In the genomic region with DNA sequence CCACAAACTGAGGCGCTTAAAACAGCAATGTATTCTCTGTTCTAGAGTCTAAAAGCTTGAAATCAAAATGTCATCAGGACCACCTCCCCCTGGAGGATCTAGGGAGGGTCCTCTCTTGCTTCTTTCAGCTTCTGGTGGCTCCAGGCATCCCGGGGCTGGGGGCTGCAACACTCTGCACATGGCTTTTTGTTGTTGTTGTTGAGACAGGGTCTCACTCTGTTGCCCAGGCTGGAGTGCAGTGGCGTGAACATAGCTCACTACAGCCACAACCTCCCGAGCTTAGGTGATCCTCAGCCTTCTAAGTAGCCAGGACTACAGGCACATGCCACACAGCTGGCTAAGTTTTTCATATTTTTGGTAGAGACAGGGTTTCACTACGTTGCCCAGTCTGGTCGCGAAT, we compare ENCODE assay signal across 16 cellular contexts. TPM values are rescaled to one million over a fixed set of nuclear protein-coding genes. Genes with fewer than 3 reads are reported as not detected.
DNase-seq lines count a peak whose midpoint lies in the region; TF ChIP-seq lines count a peak whose summit lies in the region.
"Had no signal": no experiment of that assay in that cellular context is flagged by ENCODE, and none has a peak within 500 bp of the region (broad histone marks: within the 10 kb centered on the region; RNA-seq: fewer than 3 reads in every experiment).

No MANE protein-coding gene starts in this region.

- no peak overlapping the region for H2AFZ ChIP-seq in mesenchymal stem cell (ENCODE audit: low read depth, low read length)

- H3K4me1 ChIP-seq in BLaER1 treated with 17β-estradiol and CSF1 and Interleukin-3, amounts not matched to agents 10 nM and 100 nM, result peaks cover 70 to 88% (median 79%) of the 10 kb centered on the region in 10 experiments
- H3K4me1 ChIP-seq in mesenchymal stem cell (ENCODE audit: control insufficient read depth, insufficient read depth, low read depth, low read length), result peaks cover 39% of the 10 kb centered on the region
- peaks cover 0 to 78% (median 35%) of the 10 kb centered on the region in 4 donors for H3K4me1 ChIP-seq in tibial nerve

- no peak overlapping the region for H3K18ac ChIP-seq in mesenchymal stem cell (ENCODE audit: low read depth in 1 of 2, low read length in 2 of 2)

- no peak overlapping the region; a peak in 1 of 22 replicates for H3K9ac ChIP-seq in BLaER1 treated with 17β-estradiol and CSF1 and Interleukin-3, amounts not matched to agents 10 nM and 100 nM
- no peak overlapping the region for H3K9ac ChIP-seq in mesenchymal stem cell (ENCODE audit: low read length)

- TF ChIP-seq POLR2A in tibial nerve (IDR thresholded peaks at IDR 0.05), result no peak

- H4K91ac ChIP-seq in mesenchymal stem cell (ENCODE audit: low read length), result no peak overlapping the region

- TF ChIP-seq CTCF in RWPE1 (conservative IDR thresholded peaks at IDR 0.05; ENCODE audit: low read depth) (no peak), tibial nerve (IDR thresholded peaks at IDR 0.05) (no peak)

- no peak overlapping the region for H3K23ac ChIP-seq in mesenchymal stem cell (ENCODE audit: low read length in 2 of 2)

- no peak overlapping the region for H4K8ac ChIP-seq in mesenchymal stem cell (ENCODE audit: low read length)

- no peaks in the 10 kb centered on the region for H3K9me3 ChIP-seq in BLaER1 treated with 17β-estradiol and CSF1 and Interleukin-3, amounts not matched to agents 10 nM and 100 nM (replicated peaks in 1 of 11)
- H3K9me3 ChIP-seq in mesenchymal stem cell (ENCODE audit: control insufficient read depth, low read length) (no peaks in the 10 kb centered on the region), tibial nerve (no peaks in the 10 kb centered on the region)

- no peaks in the 10 kb centered on the region for H3K36me3 Mint-ChIP-seq in activated T-helper 1 cell treated with anti-CD3 and anti-CD28 coated beads, Interleukin-12 subunit alpha, Interleukin-12 subunit beta, Interleukin-2, Interleukin-4 antibody, amounts not matched to agents 30 ng/mL and 10 ng/mL and 1 ng/mL, durations not matched to agents 14 hours and 24 hours and 36 hours (ENCODE audit: low read depth)

- H3K4me3 Mint-ChIP-seq in activated T-helper 1 cell treated with anti-CD3 and anti-CD28 coated beads, Interleukin-12 subunit alpha, Interleukin-12 subunit beta, Interleukin-2, Interleukin-4 antibody, amounts not matched to agents 30 ng/mL and 10 ng/mL and 1 ng/mL, durations not matched to agents 14 hours and 24 hours and 36 hours, result no peak overlapping the region
- H3K4me3 Mint-ChIP-seq: CD14-positive monocyte had no signal

- peak overlapping the region in 1 of 2 experiments; percentile 9 for H3K4ac ChIP-seq in mesenchymal stem cell (ENCODE audit: low read depth in 1 of 2, low read length in 2 of 2)

- H3K4me2 ChIP-seq in BLaER1 treated with 17β-estradiol and CSF1 and Interleukin-3, amounts not matched to agents 10 nM and 100 nM, result peak overlapping the region; percentile 75 to 99 (median 96); a peak in 20 of 22 replicates
- no peak overlapping the region for H3K4me2 ChIP-seq in mesenchymal stem cell (ENCODE audit: low read length, poor library complexity, severe bottlenecking)

- no peak overlapping the region for H3K4me3 ChIP-seq in BLaER1 treated with 17β-estradiol and CSF1 and Interleukin-3, amounts not matched to agents 10 nM and 100 nM
- H3K4me3 ChIP-seq in mesenchymal stem cell (ENCODE audit: insufficient read depth in 1 of 2, low read depth in 1 of 2, low read length in 2 of 2) (no peak overlapping the region), tibial nerve (no peak overlapping the region)

- no peaks in the 10 kb centered on the region for H3K27me3 ChIP-seq in BLaER1 treated with 17β-estradiol and CSF1 and Interleukin-3, amounts not matched to agents 10 nM and 100 nM
- H3K27me3 ChIP-seq in mesenchymal stem cell (ENCODE audit: control insufficient read depth in 1 of 2, insufficient read depth in 1 of 2, low read length in 2 of 2) (peaks cover 0 to 3% of the 10 kb centered on the region in 2 experiments), tibial nerve (no peaks in the 10 kb centered on the region)

- H4K20me1 ChIP-seq in BLaER1 treated with 17β-estradiol and CSF1 and Interleukin-3, amounts not matched to agents 10 nM and 100 nM, result no peaks in the 10 kb centered on the region; a peak in 1 of 22 replicates

- intact Hi-C loops in activated T-helper 1 cell treated with anti-CD3 and anti-CD28 coated beads, Interleukin-12 subunit alpha, Interleukin-12 subunit beta, Interleukin-2, Interleukin-4 antibody, amounts not matched to agents 30 ng/mL and 10 ng/mL and 1 ng/mL, durations not matched to agents 14 hours and 24 hours and 36 hours (cut with micrococcal nuclease), result no loop called here

- H3K27ac ChIP-seq in BLaER1 treated with 17β-estradiol and CSF1 and Interleukin-3, amounts not matched to agents 10 nM and 100 nM, result peak overlapping the region in 3 of 11 experiments; percentile 92 to 93 (median 92); a peak in 7 of 22 replicates
- H3K27ac ChIP-seq in RWPE1 (peak overlapping the region; percentile 100), mesenchymal stem cell (ENCODE audit: low read length, poor library complexity, severe bottlenecking) (no peak overlapping the region), tibial nerve (peak overlapping the region; percentile 10 to 96 (median 74))

- H2BK120ac ChIP-seq in mesenchymal stem cell (ENCODE audit: low read depth, low read length), result no peak overlapping the region

- H2AK5ac ChIP-seq in mesenchymal stem cell (ENCODE audit: low read length, severe bottlenecking), result peak overlapping the region; percentile 11

- H3K79me1 ChIP-seq in mesenchymal stem cell (replicated peaks; ENCODE audit: low read length, poor library complexity, severe bottlenecking), result peaks cover 1% of the 10 kb centered on the region

- CTCF ChIA-PET in RWPE1 (lab: Yijun Ruan, JAX), result no interaction called here

- H2BK5ac ChIP-seq in mesenchymal stem cell (ENCODE audit: low read depth, low read length, poor library complexity, severe bottlenecking), result no peak overlapping the region

- WGBS in mesenchymal stem cell, result 91% methylated on average over 7 of the region's 7 CpGs
- 80 to 83% methylated on average over 6 to 7 of the region's 7 CpGs for WGBS in tibial nerve, 2 donors

- no peak for DNase-seq in RWPE1 (ENCODE audit: low spot score)
- no peak for DNase-seq in mesenchymal stem cell
- no peak for DNase-seq in tibial nerve (ENCODE audit: low spot score in 2 of 2)
- no peak for DNase-seq in RPMI8226
- DNase-seq in activated T-cell treated with anti-CD3 and anti-CD28 coated beads for 4 hours, result no peak
- no peak for DNase-seq in activated T-helper 1 cell treated with anti-CD3 and anti-CD28 coated beads, Interleukin-12 subunit alpha, Interleukin-12 subunit beta, Interleukin-2, Interleukin-4 antibody, amounts not matched to agents 30 ng/mL and 10 ng/mL and 1 ng/mL, durations not matched to agents 14 hours and 24 hours and 36 hours (ENCODE audit: low spot score)
- DNase-seq: DMS79 treated with DMSO at 0.1 percent for 48 hours, HCEC 1CT, KBM-7, NCI-H1105 treated with DMSO at 0.1 percent for 48 hours, NCI-H187, NCI-H226, NCI-H524, SIG-M5 had no signal

- no peak overlapping the region for H3K27ac Mint-ChIP-seq in activated T-helper 1 cell treated with anti-CD3 and anti-CD28 coated beads, Interleukin-12 subunit alpha, Interleukin-12 subunit beta, Interleukin-2, Interleukin-4 antibody, amounts not matched to agents 30 ng/mL and 10 ng/mL and 1 ng/mL, durations not matched to agents 14 hours and 24 hours and 36 hours

- peaks cover 5% of the 10 kb centered on the region for H3K27me3 Mint-ChIP-seq in activated T-helper 1 cell treated with anti-CD3 and anti-CD28 coated beads, Interleukin-12 subunit alpha, Interleukin-12 subunit beta, Interleukin-2, Interleukin-4 antibody, amounts not matched to agents 30 ng/mL and 10 ng/mL and 1 ng/mL, durations not matched to agents 14 hours and 24 hours and 36 hours (ENCODE audit: insufficient read depth)

- H3K9me3 Mint-ChIP-seq in activated T-helper 1 cell treated with anti-CD3 and anti-CD28 coated beads, Interleukin-12 subunit alpha, Interleukin-12 subunit beta, Interleukin-2, Interleukin-4 antibody, amounts not matched to agents 30 ng/mL and 10 ng/mL and 1 ng/mL, durations not matched to agents 14 hours and 24 hours and 36 hours, result no peaks in the 10 kb centered on the region
- H3K9me3 Mint-ChIP-seq: CD14-positive monocyte had no signal

- H2BK12ac ChIP-seq in mesenchymal stem cell (ENCODE audit: low read length in 2 of 2), result peak overlapping the region in 1 of 2 experiments; percentile 7

- no peaks in the 10 kb centered on the region for H3K36me3 ChIP-seq in BLaER1 treated with 17β-estradiol and CSF1 and Interleukin-3, amounts not matched to agents 10 nM and 100 nM
- H3K36me3 ChIP-seq in mesenchymal stem cell (ENCODE audit: control insufficient read depth in 1 of 2, insufficient read depth in 2 of 2, low read depth in 1 of 2, low read length in 2 of 2), result no peaks in the 10 kb centered on the region
- no peaks in the 10 kb centered on the region for H3K36me3 ChIP-seq in tibial nerve

- TF ChIP-seq EP300 in tibial nerve (IDR thresholded peaks at IDR 0.05), result no peak

- no peak overlapping the region for H3K14ac ChIP-seq in mesenchymal stem cell (ENCODE audit: low read length in 2 of 2)

- POLR2A ChIA-PET in RWPE1 (lab: Yijun Ruan, JAX; ENCODE audit: low non-redundant PET), result interaction anchor here (0.6 kb wide), 1 partner anchor 189 kb away, joined by 3 read pairs; no protein-coding TSS in a partner anchor

- no peak overlapping the region for H2BK15ac ChIP-seq in mesenchymal stem cell (ENCODE audit: low read depth, poor library complexity, severe bottlenecking)

- peaks cover 16% of the 10 kb centered on the region for H3K4me1 Mint-ChIP-seq in activated T-helper 1 cell treated with anti-CD3 and anti-CD28 coated beads, Interleukin-12 subunit alpha, Interleukin-12 subunit beta, Interleukin-2, Interleukin-4 antibody, amounts not matched to agents 30 ng/mL and 10 ng/mL and 1 ng/mL, durations not matched to agents 14 hours and 24 hours and 36 hours (ENCODE audit: low read depth)

RNA-seq across cellular contexts. Expression of gene SNN, which starts 37.0 kb away (rescaled TPM):
- 10.0 TPM for polyA plus RNA-seq in mesenchymal stem cell (2013, experiment 1 of 2)
- 10.1 TPM for polyA plus RNA-seq in mesenchymal stem cell (2013, experiment 2 of 2)
- 10 to 100 TPM; 24.3 to 30.6 (median 27.0) TPM for total RNA-seq in tibial nerve
- total RNA-seq in activated T-helper 1 cell treated with anti-CD3 and anti-CD28 coated beads, Interleukin-12 subunit alpha, Interleukin-12 subunit beta, Interleukin-2, Interleukin-4 antibody, amounts not matched to agents 30 ng/mL and 10 ng/mL and 1 ng/mL, durations not matched to agents 14 hours and 24 hours and 36 hours, result 7.3 and 7.9 TPM in 2 replicates

RNA-seq across cellular contexts. Expression of gene LITAF, which starts 44.5 kb away (rescaled TPM):
- 137 TPM for polyA plus RNA-seq in mesenchymal stem cell (2013, experiment 1 of 2)
- 138 TPM for polyA plus RNA-seq in mesenchymal stem cell (2013, experiment 2 of 2)
- 10 to 100 TPM; 54.8 to 73.0 (median 65.3) TPM for total RNA-seq in tibial nerve
- total RNA-seq in activated T-helper 1 cell treated with anti-CD3 and anti-CD28 coated beads, Interleukin-12 subunit alpha, Interleukin-12 subunit beta, Interleukin-2, Interleukin-4 antibody, amounts not matched to agents 30 ng/mL and 10 ng/mL and 1 ng/mL, durations not matched to agents 14 hours and 24 hours and 36 hours, result 197 and 199 TPM in 2 replicates
